16 cellular contexts compared by ENCODE assay signal in the genomic region with DNA sequence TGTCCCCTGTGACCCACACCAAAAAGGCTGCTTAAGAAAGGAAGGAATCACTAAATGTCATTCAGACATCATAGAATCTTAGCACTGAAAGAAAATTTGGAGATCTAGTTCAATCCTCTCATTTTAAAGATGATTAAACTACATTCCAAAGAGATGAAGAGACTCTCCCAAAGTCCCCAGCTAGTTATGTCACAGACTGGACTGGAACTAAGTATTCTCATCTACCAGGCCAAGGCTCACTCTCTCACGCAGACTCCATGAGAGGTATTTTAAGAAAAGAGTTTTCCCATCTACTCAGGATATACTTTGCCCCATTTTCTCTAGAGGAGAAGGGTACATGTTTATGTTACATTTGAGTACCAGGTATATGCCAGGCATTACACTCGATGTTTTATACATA. TPM values are rescaled to one million over a fixed set of nuclear protein-coding genes. Genes with fewer than 3 reads are reported as not detected.
"Had no signal": no experiment of that assay in that cellular context is flagged by ENCODE, and none has a peak within 500 bp of the region (broad histone marks: within the 10 kb centered on the region; RNA-seq: fewer than 3 reads in every experiment).

No MANE protein-coding gene starts in this region.

- H3K36me3 ChIP-seq: breast epithelium, esophagus squamous epithelium, gastrocnemius medialis, transverse colon had no signal

- H3K4me1 Mint-ChIP-seq: nephron progenitor cell had no signal

- H3K9me3 Mint-ChIP-seq: nephron progenitor cell; stimulated activated naive CD8-positive, alpha-beta T cell treated with anti-CD3 and anti-CD28 coated beads, Interleukin-15, Interleukin-2, amounts not matched to agents 100 ng/mL and 50 ng/mL, for 24 hours had no signal

- DNase-seq: activated CD4-positive, alpha-beta T cell treated with anti-CD3 and anti-CD28 coated beads, Interleukin-2, amount 50 U/mL, for 4 hours; activated CD4-positive, CD25-positive, alpha-beta regulatory T cell; activated naive CD4-positive, alpha-beta T cell treated with anti-CD3 and anti-CD28 coated beads, Interleukin-2, amount 50 U/mL, for 16 hours; activated T-cell treated with anti-CD3 and anti-CD28 coated beads, Interleukin-2, amount 50 U/mL, for 1 hour; esophagus squamous epithelium; gastrocnemius medialis; kidney; left ventricle myocardium superior; nephron progenitor cell; psoas muscle; stimulated activated CD4-positive, alpha-beta T cell treated with anti-CD3 and anti-CD28 coated beads, Interleukin-4, amount 100 ng/mL, for 1 hour; stimulated activated CD8-positive, alpha-beta memory T cell treated with anti-CD3 and anti-CD28 coated beads, Interleukin-4, amount 100 ng/mL, for 48 hours had no signal

- H3K27ac Mint-ChIP-seq: nephron progenitor cell; stimulated activated naive CD8-positive, alpha-beta T cell treated with anti-CD3 and anti-CD28 coated beads, Interleukin-15, Interleukin-2, amounts not matched to agents 100 ng/mL and 50 ng/mL, for 24 hours had no signal

- H3K4me1 ChIP-seq: breast epithelium, esophagus squamous epithelium, gastrocnemius medialis, psoas muscle had no signal

- H3K4me3 ChIP-seq: breast epithelium, esophagus squamous epithelium, gastrocnemius medialis, psoas muscle, transverse colon had no signal

- H3K4me3 Mint-ChIP-seq: nephron progenitor cell; stimulated activated naive CD8-positive, alpha-beta T cell treated with anti-CD3 and anti-CD28 coated beads, Interleukin-15, Interleukin-2, amounts not matched to agents 100 ng/mL and 50 ng/mL, for 24 hours had no signal

- H3K27me3 ChIP-seq: breast epithelium, esophagus squamous epithelium, gastrocnemius medialis, transverse colon had no signal

- H3K9me3 ChIP-seq: breast epithelium, esophagus squamous epithelium, gastrocnemius medialis, psoas muscle, transverse colon had no signal

- H3K27ac ChIP-seq: breast epithelium, esophagus squamous epithelium, gastrocnemius medialis, psoas muscle, transverse colon had no signal

RNA-seq across cellular contexts. Expression of gene FABP2, which starts 6.9 kb away (rescaled TPM):
- total RNA-seq: breast epithelium, esophagus squamous epithelium, kidney, left ventricle myocardium superior, omental fat pad, psoas muscle had no signal
